Comparison of ENCODE assay signal across 9 cellular contexts in genomic region chr7:129434846-129435318, GRCh38. TPM values are rescaled to one million over a fixed set of nuclear protein-coding genes. Genes with fewer than 3 reads are reported as not detected.
DNase-seq lines count a peak whose midpoint lies in the region; ATAC-seq, FAIRE-seq and TF ChIP-seq lines count a peak whose summit lies in the region.
"Had no signal": no experiment of that assay in that cellular context is flagged by ENCODE, and none has a peak within 500 bp of the region (broad histone marks: within the 10 kb centered on the region; RNA-seq: fewer than 3 reads in every experiment).

No MANE protein-coding gene starts in this region.

- ATAC-seq in GM21576 (IDR thresholded peaks at IDR 0.05; ENCODE audit: unreplicated experiment) = no peak

- H3K27me3 Mint-ChIP-seq in activated naive CD4-positive, alpha-beta T cell treated with anti-CD3 and anti-CD28 coated beads, Interleukin-2, amount 10 ng/mL, durations not matched to agents 7 days and 5 days = peaks cover 6% of the 10 kb centered on the region

- DNase-seq in activated naive CD4-positive, alpha-beta T cell treated with anti-CD3 and anti-CD28 coated beads, Interleukin-2, amount 10 ng/mL, durations not matched to agents 7 days and 5 days = peak; percentile 34
- DNase-seq in activated naive CD4-positive, alpha-beta T cell treated with Interleukin-2 at 50 U/mL for 16 hours = no peak
- DNase-seq in RWPE1 (ENCODE audit: low spot score) = no peak
- peak; percentile 64 for DNase-seq in ecto neural progenitor cell (ENCODE audit: low spot score)
- DNase-seq in H54 (ENCODE audit: insufficient read length, low spot score) = no peak
- no peak for DNase-seq in NCI-H1694 treated with DMSO at 0.1 percent for 48 hours (lab: John Stamatoyannopoulos, UW)

- TF ChIP-seq POLR2A in H54 (IDR thresholded peaks at IDR 0.05; ENCODE audit: low read depth, low read length) = no peak

- FAIRE-seq in H54 (lab: Jason Lieb, UNC) = no peak

- H3K4me3 Mint-ChIP-seq in activated naive CD4-positive, alpha-beta T cell treated with anti-CD3 and anti-CD28 coated beads, Interleukin-2, amount 10 ng/mL, durations not matched to agents 7 days and 5 days = peak overlapping the region; percentile 85

- H3K4me1 ChIP-seq in mononuclear cell (ENCODE audit: insufficient read depth, low read length) = peaks cover 21% of the 10 kb centered on the region

- H3K4me3 ChIP-seq in mononuclear cell (ENCODE audit: low read length) = peak overlapping the region; percentile 61

- POLR2A ChIA-PET in RWPE1 (lab: Yijun Ruan, JAX; ENCODE audit: low non-redundant PET) = no interaction called here

- H3K27ac Mint-ChIP-seq in activated naive CD4-positive, alpha-beta T cell treated with anti-CD3 and anti-CD28 coated beads, Interleukin-2, amount 10 ng/mL, durations not matched to agents 7 days and 5 days = peak overlapping the region; percentile 76

- no peaks in the 10 kb centered on the region for H3K9me3 ChIP-seq in mononuclear cell (ENCODE audit: low read depth, low read length)

- no peak for TF ChIP-seq CTCF in RWPE1 (conservative IDR thresholded peaks at IDR 0.05; ENCODE audit: low read depth)

- H3K9me3 Mint-ChIP-seq in activated naive CD4-positive, alpha-beta T cell treated with anti-CD3 and anti-CD28 coated beads, Interleukin-2, amount 10 ng/mL, durations not matched to agents 7 days and 5 days = no peaks in the 10 kb centered on the region

- peak overlapping the region; percentile 77 for H3K27ac ChIP-seq in RWPE1
- H3K27ac ChIP-seq: epithelial cell of prostate had no signal

- H3K36me3 Mint-ChIP-seq in activated naive CD4-positive, alpha-beta T cell treated with anti-CD3 and anti-CD28 coated beads, Interleukin-2, amount 10 ng/mL, durations not matched to agents 7 days and 5 days = no peaks in the 10 kb centered on the region

- CTCF ChIA-PET in activated naive CD4-positive, alpha-beta T cell treated with anti-CD3 and anti-CD28 coated beads, Interleukin-2, amount 10 ng/mL, durations not matched to agents 7 days and 5 days (lab: Charles Lee) = interaction anchor here (0.9 to 2.4 kb wide), 8 partner anchors 26 to 91 kb away, joined by 3 to 16 read pairs (median 5); no protein-coding TSS in a partner anchor
- CTCF ChIA-PET in RWPE1 (lab: Yijun Ruan, JAX) = interaction anchor here (0.6 kb wide), 1 partner anchor 67 kb away, joined by 3 read pairs; no protein-coding TSS in a partner anchor

- peaks cover 39% of the 10 kb centered on the region for H3K27me3 ChIP-seq in mononuclear cell (ENCODE audit: insufficient read depth, low read length)

- peaks cover 40% of the 10 kb centered on the region for H3K4me1 Mint-ChIP-seq in activated naive CD4-positive, alpha-beta T cell treated with anti-CD3 and anti-CD28 coated beads, Interleukin-2, amount 10 ng/mL, durations not matched to agents 7 days and 5 days

RNA-seq across cellular contexts. Expression of gene STRIP2, which starts 0.7 kb away (rescaled TPM):
- total RNA-seq in mononuclear cell = 0.42 TPM

Comparison
In these comparisons a context has a peak if more than half of its experiments do, and no peak if none do; other contexts are left out.
1. DNase-seq: peak in activated naive CD4-positive, alpha-beta T cell treated with anti-CD3 and anti-CD28 coated beads, Interleukin-2, amount 10 ng/mL, durations not matched to agents 7 days and 5 days (single experiment) and ecto neural progenitor cell (single experiment); none in activated naive CD4-positive, alpha-beta T cell treated with Interleukin-2 at 50 U/mL for 16 hours (single experiment), RWPE1 (single experiment), H54 (single experiment) and NCI-H1694 treated with DMSO at 0.1 percent for 48 hours (single experiment).